Comparison of ENCODE assay signal across 8 cellular contexts in genomic region chr10:125084191-125085186, GRCh38.
DNase-seq lines count a peak whose midpoint lies in the region; ATAC-seq and TF ChIP-seq lines count a peak whose summit lies in the region.

No MANE protein-coding gene starts in this region.

- no peaks in the 10 kb centered on the region for H3K9me3 Mint-ChIP-seq in activated T-helper 1 cell treated with anti-CD3 and anti-CD28 coated beads, Interleukin-12 subunit alpha, Interleukin-12 subunit beta, Interleukin-2, Interleukin-4 antibody, amounts not matched to agents 30 ng/mL and 10 ng/mL and 1 ng/mL, durations not matched to agents 14 hours and 24 hours and 36 hours

- no peaks in the 10 kb centered on the region for H3K4me1 Mint-ChIP-seq in activated T-helper 1 cell treated with anti-CD3 and anti-CD28 coated beads, Interleukin-12 subunit alpha, Interleukin-12 subunit beta, Interleukin-2, Interleukin-4 antibody, amounts not matched to agents 30 ng/mL and 10 ng/mL and 1 ng/mL, durations not matched to agents 14 hours and 24 hours and 36 hours (ENCODE audit: low read depth)

- H3K9ac ChIP-seq in skeletal muscle satellite cell (ENCODE audit: low read depth, low read length), result peak overlapping the region; percentile 70

- H3K27me3 ChIP-seq in left ventricle myocardium inferior (ENCODE audit: low read depth) (no peaks in the 10 kb centered on the region), skeletal muscle satellite cell (ENCODE audit: control insufficient read depth, insufficient read depth, low read length) (no peaks in the 10 kb centered on the region)

- H3K4me3 ChIP-seq in left ventricle myocardium inferior (peak overlapping the region; percentile 39), skeletal muscle satellite cell (ENCODE audit: low read length) (peak overlapping the region; percentile 42)

- CTCF ChIA-PET in GM10248 (lab: Yijun Ruan, JAX), result no interaction called here

- H3K27ac ChIP-seq in VCaP (peak overlapping the region; percentile 71), left ventricle myocardium inferior (replicated peaks) (peak overlapping the region; percentile 89)

- H3K36me3 Mint-ChIP-seq in activated T-helper 1 cell treated with anti-CD3 and anti-CD28 coated beads, Interleukin-12 subunit alpha, Interleukin-12 subunit beta, Interleukin-2, Interleukin-4 antibody, amounts not matched to agents 30 ng/mL and 10 ng/mL and 1 ng/mL, durations not matched to agents 14 hours and 24 hours and 36 hours (ENCODE audit: low read depth), result no peaks in the 10 kb centered on the region

- intact Hi-C loops in left ventricle myocardium inferior (cut with micrococcal nuclease), result no loop called here
- intact Hi-C loops in activated T-helper 1 cell treated with anti-CD3 and anti-CD28 coated beads, Interleukin-12 subunit alpha, Interleukin-12 subunit beta, Interleukin-2, Interleukin-4 antibody, amounts not matched to agents 30 ng/mL and 10 ng/mL and 1 ng/mL, durations not matched to agents 14 hours and 24 hours and 36 hours (cut with micrococcal nuclease), result no loop called here

- no peak for ATAC-seq in HG02588 (IDR thresholded peaks at IDR 0.05; ENCODE audit: unreplicated experiment)

- H3K36me3 ChIP-seq in left ventricle myocardium inferior (peaks cover 12% of the 10 kb centered on the region), skeletal muscle satellite cell (ENCODE audit: insufficient read depth, low read length) (peaks cover 9% of the 10 kb centered on the region)

- H3K4me3 Mint-ChIP-seq in activated T-helper 1 cell treated with anti-CD3 and anti-CD28 coated beads, Interleukin-12 subunit alpha, Interleukin-12 subunit beta, Interleukin-2, Interleukin-4 antibody, amounts not matched to agents 30 ng/mL and 10 ng/mL and 1 ng/mL, durations not matched to agents 14 hours and 24 hours and 36 hours, result no peak overlapping the region

- no peak overlapping the region for H3K27ac Mint-ChIP-seq in activated T-helper 1 cell treated with anti-CD3 and anti-CD28 coated beads, Interleukin-12 subunit alpha, Interleukin-12 subunit beta, Interleukin-2, Interleukin-4 antibody, amounts not matched to agents 30 ng/mL and 10 ng/mL and 1 ng/mL, durations not matched to agents 14 hours and 24 hours and 36 hours

- DNase-seq in HCEC 1CT, result peak; percentile 96
- peak; percentile 84 for DNase-seq in left ventricle myocardium inferior
- no peak for DNase-seq in activated T-helper 1 cell treated with anti-CD3 and anti-CD28 coated beads, Interleukin-12 subunit alpha, Interleukin-12 subunit beta, Interleukin-2, Interleukin-4 antibody, amounts not matched to agents 30 ng/mL and 10 ng/mL and 1 ng/mL, durations not matched to agents 14 hours and 24 hours and 36 hours (ENCODE audit: low spot score)
- DNase-seq in GM10248 (ENCODE audit: extremely low spot score), result no peak
- no peak for DNase-seq in DMS53 treated with DMSO at 0.1 percent for 48 hours (lab: John Stamatoyannopoulos, UW; ENCODE audit: unreplicated experiment)

- H3K4me1 ChIP-seq in left ventricle myocardium inferior, result peaks cover 73% of the 10 kb centered on the region
- peaks cover 51% of the 10 kb centered on the region for H3K4me1 ChIP-seq in skeletal muscle satellite cell (ENCODE audit: control insufficient read depth, insufficient read depth, low read length)

- H3K4me2 ChIP-seq in skeletal muscle satellite cell (ENCODE audit: low read length), result peak overlapping the region; percentile 68

- peaks cover 2% of the 10 kb centered on the region for H3K27me3 Mint-ChIP-seq in activated T-helper 1 cell treated with anti-CD3 and anti-CD28 coated beads, Interleukin-12 subunit alpha, Interleukin-12 subunit beta, Interleukin-2, Interleukin-4 antibody, amounts not matched to agents 30 ng/mL and 10 ng/mL and 1 ng/mL, durations not matched to agents 14 hours and 24 hours and 36 hours (ENCODE audit: insufficient read depth)

- POLR2A ChIA-PET in GM10248 (lab: Yijun Ruan, JAX), result no interaction called here

- TF ChIP-seq CTCF in VCaP (conservative IDR thresholded peaks at IDR 0.05) (no peak), left ventricle myocardium inferior (IDR thresholded peaks at IDR 0.05; ENCODE audit: borderline replicate concordance) (no peak), GM10248 (IDR thresholded peaks at IDR 0.05; ENCODE audit: control extremely low read depth, extremely low read depth, low read depth, missing control alignments) (no peak)

- H3K9me3 ChIP-seq in left ventricle myocardium inferior (replicated peaks) (no peaks in the 10 kb centered on the region), skeletal muscle satellite cell (replicated peaks; ENCODE audit: low read length) (no peaks in the 10 kb centered on the region)

Comparison
In these comparisons a context has a peak if more than half of its experiments do, and no peak if none do; other contexts are left out.
1. DNase-seq: peak in HCEC 1CT (single experiment) and left ventricle myocardium inferior (single experiment); none in activated T-helper 1 cell treated with anti-CD3 and anti-CD28 coated beads, Interleukin-12 subunit alpha, Interleukin-12 subunit beta, Interleukin-2, Interleukin-4 antibody, amounts not matched to agents 30 ng/mL and 10 ng/mL and 1 ng/mL, durations not matched to agents 14 hours and 24 hours and 36 hours (single experiment), GM10248 (single experiment) and DMS53 treated with DMSO at 0.1 percent for 48 hours (single experiment).